18 cellular contexts compared by ENCODE assay signal in genomic region chr21:42140196-42140934, GRCh38.
DNase-seq lines count a peak whose midpoint lies in the region; ATAC-seq and TF ChIP-seq lines count a peak whose summit lies in the region.
"Had no signal": no experiment of that assay in that cellular context is flagged by ENCODE, and none has a peak within 500 bp of the region (broad histone marks: within the 10 kb centered on the region; RNA-seq: fewer than 3 reads in every experiment).

No MANE protein-coding gene starts in this region.

- no peak overlapping the region for H3K27ac ChIP-seq in left ventricle myocardium inferior (replicated peaks)
- peak overlapping the region; percentile 62 for H3K27ac ChIP-seq in KOPT-K1 (ENCODE audit: low read depth, low read length, poor library complexity, severe bottlenecking)
- H3K27ac ChIP-seq in aorta (ENCODE audit: low read depth in 1 of 2, low read length in 2 of 2) = no peak overlapping the region
- H3K27ac ChIP-seq: KMS-11, SJSA1 had no signal

- no peaks in the 10 kb centered on the region for H3K36me3 Mint-ChIP-seq in chondrocyte (ENCODE audit: low read depth)
- no peaks in the 10 kb centered on the region for H3K36me3 Mint-ChIP-seq in activated naive CD8-positive, alpha-beta T cell treated with anti-CD3 and anti-CD28 coated beads, Interleukin-2, amount 50 U/mL, for 24 hours (ENCODE audit: low read depth)
- H3K36me3 Mint-ChIP-seq: T-cell had no signal

- H3K4me1 ChIP-seq in left ventricle myocardium inferior = peaks cover 2% of the 10 kb centered on the region
- H3K4me1 ChIP-seq in aorta (ENCODE audit: control insufficient read depth in 1 of 2, insufficient read depth in 2 of 2, low read length in 2 of 2) = no peaks in the 10 kb centered on the region
- H3K4me1 ChIP-seq: SJSA1 had no signal

- H3K9me3 ChIP-seq in left ventricle myocardium inferior (replicated peaks) (no peaks in the 10 kb centered on the region), KOPT-K1 (ENCODE audit: insufficient read depth, low read length, poor library complexity, severe bottlenecking) (no peaks in the 10 kb centered on the region), aorta (ENCODE audit: control insufficient read depth, low read length) (no peaks in the 10 kb centered on the region)
- H3K9me3 ChIP-seq: MG63, SJSA1 had no signal

- no peak overlapping the region for H3K4me3 ChIP-seq in left ventricle myocardium inferior
- no peak overlapping the region for H3K4me3 ChIP-seq in aorta (ENCODE audit: low read length in 2 of 2)
- H3K4me3 ChIP-seq: MG63, SJSA1 had no signal

- H3K27me3 Mint-ChIP-seq in chondrocyte (ENCODE audit: low read depth) = peaks cover 12% of the 10 kb centered on the region
- no peaks in the 10 kb centered on the region for H3K27me3 Mint-ChIP-seq in activated naive CD8-positive, alpha-beta T cell treated with anti-CD3 and anti-CD28 coated beads, Interleukin-2, amount 50 U/mL, for 24 hours
- H3K27me3 Mint-ChIP-seq: CD4-positive, alpha-beta T cell had no signal

- DNase-seq in Right ventricle myocardium inferior (ENCODE audit: missing footprints) (peak; percentile 27), left ventricle myocardium inferior (no peak), chondrocyte (ENCODE audit: low spot score) (peak; percentile 49), aorta (peak; percentile 32 to 47), SHP77 (lab: John Stamatoyannopoulos, UW) (no peak), NCI-H2081 treated with DMSO at 0.1 percent for 48 hours (lab: John Stamatoyannopoulos, UW) (no peak)
- DNase-seq in activated naive CD8-positive, alpha-beta T cell treated with anti-CD3 and anti-CD28 coated beads, Interleukin-2, amount 50 U/mL, for 24 hours = no peak
- DNase-seq: Calu3; CD4-positive, alpha-beta T cell; HCEC 1CT; MG63; NCI-H1105; NCI-H187; NCI-H82; T-cell had no signal

- H3K27me3 ChIP-seq in left ventricle myocardium inferior (ENCODE audit: low read depth) = peaks cover 8% of the 10 kb centered on the region
- no peaks in the 10 kb centered on the region for H3K27me3 ChIP-seq in aorta (ENCODE audit: control insufficient read depth in 1 of 2, insufficient read depth in 2 of 2, low read length in 1 of 2)
- H3K27me3 ChIP-seq: MG63, SJSA1 had no signal

- H3K4me3 Mint-ChIP-seq in chondrocyte (ENCODE audit: unreplicated experiment) = no peak overlapping the region
- no peak overlapping the region for H3K4me3 Mint-ChIP-seq in activated naive CD8-positive, alpha-beta T cell treated with anti-CD3 and anti-CD28 coated beads, Interleukin-2, amount 50 U/mL, for 24 hours
- H3K4me3 Mint-ChIP-seq: CD4-positive, alpha-beta T cell; T-cell had no signal

- ATAC-seq in Right ventricle myocardium inferior (no peak), aorta (ENCODE audit: low FRiP score) (no peak)
- ATAC-seq in activated naive CD8-positive, alpha-beta T cell treated with anti-CD3 and anti-CD28 coated beads, Interleukin-2, amount 50 U/mL, for 24 hours = no peak
- ATAC-seq: T-cell had no signal

- H3K27ac Mint-ChIP-seq in chondrocyte (ENCODE audit: unreplicated experiment) = no peak overlapping the region
- H3K27ac Mint-ChIP-seq in activated naive CD8-positive, alpha-beta T cell treated with anti-CD3 and anti-CD28 coated beads, Interleukin-2, amount 50 U/mL, for 24 hours = no peak overlapping the region
- H3K27ac Mint-ChIP-seq: CD4-positive, alpha-beta T cell; T-cell had no signal

- intact Hi-C loops in Right ventricle myocardium inferior (cut with DNase I) = no loop called here
- intact Hi-C loops in left ventricle myocardium inferior (cut with micrococcal nuclease) = no loop called here
- intact Hi-C loops in aorta (cut with DNase I) = no loop called here

- H3K9me3 Mint-ChIP-seq in chondrocyte (ENCODE audit: low read depth) = no peaks in the 10 kb centered on the region
- no peaks in the 10 kb centered on the region for H3K9me3 Mint-ChIP-seq in activated naive CD8-positive, alpha-beta T cell treated with anti-CD3 and anti-CD28 coated beads, Interleukin-2, amount 50 U/mL, for 24 hours
- H3K9me3 Mint-ChIP-seq: CD4-positive, alpha-beta T cell; T-cell had no signal

- no peaks in the 10 kb centered on the region for H3K4me1 Mint-ChIP-seq in chondrocyte (ENCODE audit: low read depth)
- H3K4me1 Mint-ChIP-seq in activated naive CD8-positive, alpha-beta T cell treated with anti-CD3 and anti-CD28 coated beads, Interleukin-2, amount 50 U/mL, for 24 hours = peaks cover 18% of the 10 kb centered on the region

- H3K36me3 ChIP-seq in left ventricle myocardium inferior = no peaks in the 10 kb centered on the region
- no peaks in the 10 kb centered on the region for H3K36me3 ChIP-seq in KOPT-K1 (ENCODE audit: insufficient read depth, low read length)
- no peaks in the 10 kb centered on the region for H3K36me3 ChIP-seq in aorta (ENCODE audit: control insufficient read depth in 1 of 2, insufficient read depth in 2 of 2, low read length in 1 of 2)
- H3K36me3 ChIP-seq: MG63, SJSA1 had no signal

- 76 to 80% methylated on average over 11 of the region's 11 CpGs for WGBS in aorta, 2 donors

- TF ChIP-seq CTCF in left ventricle myocardium inferior (IDR thresholded peaks at IDR 0.05; ENCODE audit: borderline replicate concordance) = no peak
- no peak for TF ChIP-seq CTCF in chondrocyte (IDR thresholded peaks at IDR 0.05)

Comparison
In these comparisons a context has a peak if more than half of its experiments do, and no peak if none do; other contexts are left out.
1. DNase-seq: peak in Right ventricle myocardium inferior (single experiment), chondrocyte (single experiment) and aorta (2 of 2); none in left ventricle myocardium inferior (single experiment), SHP77 (0 of 2), NCI-H2081 treated with DMSO at 0.1 percent for 48 hours (single experiment) and activated naive CD8-positive, alpha-beta T cell treated with anti-CD3 and anti-CD28 coated beads, Interleukin-2, amount 50 U/mL, for 24 hours (single experiment).